10 cellular contexts compared by ENCODE assay signal in genomic region chrX:20361890-20362262, GRCh38.
DNase-seq lines count a peak whose midpoint lies in the region; ATAC-seq and TF ChIP-seq lines count a peak whose summit lies in the region.
"Had no signal": no experiment of that assay in that cellular context is flagged by ENCODE, and none has a peak within 500 bp of the region (broad histone marks: within the 10 kb centered on the region; RNA-seq: fewer than 3 reads in every experiment).

No MANE protein-coding gene starts in this region.

- intact Hi-C loops in OCI-LY7 (cut with micrococcal nuclease; ENCODE audit: unreplicated experiment), result no loop called here

- peak overlapping the region in 3 of 4 donors; percentile 53 to 80 (median 80) for H3K27ac ChIP-seq in Peyer's patch
- no peak overlapping the region for H3K27ac ChIP-seq in cardiac muscle cell
- H3K27ac ChIP-seq in OCI-LY7 (ENCODE audit: low read depth, low read length, poor library complexity, severe bottlenecking), result no peak overlapping the region

- H3K4me3 ChIP-seq in Peyer's patch, result no peak overlapping the region
- no peak overlapping the region for H3K4me3 ChIP-seq in cardiac muscle cell
- no peak overlapping the region for H3K4me3 ChIP-seq in OCI-LY7 (ENCODE audit: low read depth, low read length, poor library complexity, severe bottlenecking)

- H3K36me3 ChIP-seq in Peyer's patch (no peaks in the 10 kb centered on the region), cardiac muscle cell (no peaks in the 10 kb centered on the region), OCI-LY7 (ENCODE audit: insufficient read depth, low read length) (no peaks in the 10 kb centered on the region)

- BruUV-seq in OCI-LY7 (replicated peaks; lab: Mats Ljungman, UMichigan), result no TSS peak

- POLR2A ChIA-PET in OCI-LY7 (lab: Charles Lee), result no interaction called here

- no peaks in the 10 kb centered on the region for H3K79me2 ChIP-seq in OCI-LY7 (ENCODE audit: insufficient read depth, low read depth, low read length)

- H3K4me1 ChIP-seq in Peyer's patch (peaks cover 0 to 6% (median 0%) of the 10 kb centered on the region in 4 donors), cardiac muscle cell (ENCODE audit: low read depth) (peaks cover 3% of the 10 kb centered on the region), OCI-LY7 (ENCODE audit: insufficient read depth, low read length, poor library complexity, severe bottlenecking) (no peaks in the 10 kb centered on the region)

- no peak overlapping the region for H3K4me2 ChIP-seq in OCI-LY7 (ENCODE audit: low read length)

- no peaks in the 10 kb centered on the region for H4K20me1 ChIP-seq in OCI-LY7 (ENCODE audit: insufficient read depth, low read length)

- H3K9me2 ChIP-seq in OCI-LY7 (ENCODE audit: insufficient read depth, low read length), result no peaks in the 10 kb centered on the region

- ATAC-seq in GM18498 (IDR thresholded peaks at IDR 0.05; ENCODE audit: unreplicated experiment), result no peak
- ATAC-seq: natural killer cell treated with Interleukin-12 subunit alpha and Interleukin-12 subunit beta and Interleukin-15 and Interleukin-18, amount 100 ng/mL, for 72 hours had no signal

- no peak for TF ChIP-seq CTCF in Peyer's patch (IDR thresholded peaks at IDR 0.05)
- no peak for TF ChIP-seq CTCF in cardiac muscle cell (IDR thresholded peaks at IDR 0.05; ENCODE audit: low read depth, low read length)
- TF ChIP-seq CTCF in OCI-LY7 (conservative IDR thresholded peaks at IDR 0.05; ENCODE audit: low read length), result no peak

- H3K27me3 ChIP-seq in Peyer's patch (no peaks in the 10 kb centered on the region), cardiac muscle cell (no peaks in the 10 kb centered on the region)

- CTCF ChIA-PET in OCI-LY7 (lab: Charles Lee; ENCODE audit: unreplicated experiment), result no interaction called here

- TF ChIP-seq POLR2A in Peyer's patch (IDR thresholded peaks at IDR 0.05), result no peak

- no peak overlapping the region for H2AFZ ChIP-seq in OCI-LY7 (ENCODE audit: low read length)

- H3K9me3 ChIP-seq in Peyer's patch (no peaks in the 10 kb centered on the region), cardiac muscle cell (ENCODE audit: low read depth) (no peaks in the 10 kb centered on the region), OCI-LY7 (ENCODE audit: low read length) (no peaks in the 10 kb centered on the region)

- peak; percentile 62 for DNase-seq in GM03348 (ENCODE audit: low spot score)
- DNase-seq in Peyer's patch, result no peak
- peak; percentile 25 to 82 for DNase-seq in cardiac muscle cell (ENCODE audit: low read depth in 1 of 2, low spot score in 1 of 2)
- peak; percentile 4 for DNase-seq in retina
- no peak for DNase-seq in central memory CD4-positive, alpha-beta T cell
- no peak for DNase-seq in OCI-LY7 (ENCODE audit: low spot score)
- DNase-seq in stimulated activated CD4-positive, alpha-beta T cell treated with anti-CD3 and anti-CD28 coated beads, Interleukin-4, amount 100 ng/mL, for 4 hours, result no peak
- DNase-seq: NCI-H1694 had no signal

Comparison
In these comparisons a context has a peak if more than half of its experiments do, and no peak if none do; other contexts are left out.
1. DNase-seq: peak in GM03348 (single experiment), cardiac muscle cell (2 of 2) and retina (single experiment); none in Peyer's patch (0 of 3), central memory CD4-positive, alpha-beta T cell (single experiment), OCI-LY7 (single experiment) and stimulated activated CD4-positive, alpha-beta T cell treated with anti-CD3 and anti-CD28 coated beads, Interleukin-4, amount 100 ng/mL, for 4 hours (0 of 2).
2. H3K27ac ChIP-seq: peak in Peyer's patch (3 of 4); none in cardiac muscle cell (single experiment) and OCI-LY7 (single experiment).